Comparison of ENCODE assay signal across 17 cellular contexts in the genomic region with DNA sequence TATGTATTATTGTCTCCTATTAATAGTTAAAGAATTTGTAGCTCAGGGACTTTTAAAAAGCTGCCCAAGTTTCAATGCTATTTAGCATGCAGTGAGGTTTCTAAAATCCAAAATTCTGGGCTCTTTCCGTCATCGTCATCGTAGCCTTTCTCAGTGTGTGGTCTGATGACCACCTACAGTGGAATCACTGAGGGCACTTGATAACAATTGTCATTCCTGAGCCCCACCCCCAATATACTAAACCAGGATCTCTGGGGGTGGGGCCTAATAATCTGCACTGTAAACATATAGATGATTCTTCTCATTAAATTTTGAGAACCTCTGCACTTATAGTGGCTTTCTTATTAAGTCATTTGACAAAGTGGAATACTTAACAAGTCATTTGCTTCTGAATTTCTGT.
A peak's percentile ranks its signal among the peaks of the same experiment; 100 is the strongest.
DNase-seq lines count a peak whose midpoint lies in the region; ATAC-seq and TF ChIP-seq lines count a peak whose summit lies in the region.
"Had no signal": no experiment of that assay in that cellular context is flagged by ENCODE, and none has a peak within 500 bp of the region (broad histone marks: within the 10 kb centered on the region; RNA-seq: fewer than 3 reads in every experiment).

No MANE protein-coding gene starts in this region.

- H4K5ac ChIP-seq in mesendoderm (ENCODE audit: low read length), result no peak overlapping the region

- no peak for TF ChIP-seq CTCF in GM23338 (conservative IDR thresholded peaks at IDR 0.05; ENCODE audit: low read depth in 2 of 2)

- no peaks in the 10 kb centered on the region for H3K79me1 ChIP-seq in mesendoderm (ENCODE audit: low read length)

- WGBS in mesendoderm (ENCODE audit: extremely low coverage, insufficient coverage, low lambda C conversion rate), result no CpG with 5 or more reads among the region's 3 CpGs

- no peaks in the 10 kb centered on the region for H3K27me3 Mint-ChIP-seq in GM23338 (ENCODE audit: insufficient read depth, low read depth, poor library complexity)
- H3K27me3 Mint-ChIP-seq: CD4-positive, alpha-beta T cell had no signal

- no peak overlapping the region for H3K18ac ChIP-seq in mesendoderm (ENCODE audit: low read length)

- no peak overlapping the region for H2AK5ac ChIP-seq in mesendoderm (ENCODE audit: low read length)

- H3K4me1 ChIP-seq in GM23338 (ENCODE audit: insufficient read depth), result peaks cover 9% of the 10 kb centered on the region
- H3K4me1 ChIP-seq in SJSA1 (replicated peaks), result peaks cover 29% of the 10 kb centered on the region
- H3K4me1 ChIP-seq in mesendoderm (ENCODE audit: control insufficient read depth, low read depth, low read length), result no peaks in the 10 kb centered on the region
- H3K4me1 ChIP-seq: A549; BLaER1 treated with 17β-estradiol and CSF1 and Interleukin-3, amounts not matched to agents 10 nM and 100 nM; Caco-2 had no signal

- no peaks in the 10 kb centered on the region for H3K9me3 ChIP-seq in SJSA1 (replicated peaks)
- H3K9me3 ChIP-seq: A549; BLaER1 treated with 17β-estradiol and CSF1 and Interleukin-3, amounts not matched to agents 10 nM and 100 nM; Caco-2 had no signal

- DNase-seq in GM23338 (ENCODE audit: low spot score) (peak; percentile 30), SJSA1 (ENCODE audit: low read depth in 1 of 2, low spot score in 2 of 2) (peak; percentile 82 to 92), mesendoderm (peak; percentile 7)
- DNase-seq in activated T-cell treated with anti-CD3 and anti-CD28 coated beads, Interleukin-2, amount 50 U/mL, for 48 hours, result no peak
- DNase-seq: AML-193; Caco-2; Calu3; CD4-positive, alpha-beta T cell; CD8-positive, alpha-beta T cell; DMS79 treated with DMSO at 0.1 percent for 48 hours; GF-D8 had no signal

- H2BK120ac ChIP-seq in mesendoderm (ENCODE audit: low read depth, low read length), result no peak overlapping the region

- H3K27me3 ChIP-seq in GM23338 (ENCODE audit: insufficient read depth) (no peaks in the 10 kb centered on the region), SJSA1 (replicated peaks) (no peaks in the 10 kb centered on the region), mesendoderm (ENCODE audit: insufficient read depth, low read length, poor library complexity) (no peaks in the 10 kb centered on the region)
- H3K27me3 ChIP-seq: BLaER1 treated with 17β-estradiol and CSF1 and Interleukin-3, amounts not matched to agents 10 nM and 100 nM had no signal

- H3K27ac ChIP-seq in GM23338 (ENCODE audit: low read depth) (no peak overlapping the region), SJSA1 (peak overlapping the region; percentile 93), mesendoderm (ENCODE audit: low read depth, low read length) (no peak overlapping the region)
- H3K27ac ChIP-seq: 22Rv1; A549; BLaER1 treated with 17β-estradiol and CSF1 and Interleukin-3, amounts not matched to agents 10 nM and 100 nM; C4-2B had no signal

- no peak overlapping the region for H3K4me3 ChIP-seq in GM23338
- H3K4me3 ChIP-seq in SJSA1, result no peak overlapping the region
- H3K4me3 ChIP-seq in mesendoderm (ENCODE audit: low read length), result no peak overlapping the region
- H3K4me3 ChIP-seq: A549; BLaER1 treated with 17β-estradiol and CSF1 and Interleukin-3, amounts not matched to agents 10 nM and 100 nM had no signal

- ATAC-seq in GM23338 (no peak), HG03571 (IDR thresholded peaks at IDR 0.05; ENCODE audit: unreplicated experiment) (no peak)
- ATAC-seq: A549; CD8-positive, alpha-beta T cell had no signal

- H4K8ac ChIP-seq in mesendoderm (ENCODE audit: low read depth, low read length), result no peak overlapping the region

- no peak overlapping the region for H3K56ac ChIP-seq in mesendoderm (ENCODE audit: low read length)

- H2BK15ac ChIP-seq in mesendoderm (replicated peaks; ENCODE audit: low read depth), result no peak overlapping the region

- no peak overlapping the region for H2AFZ ChIP-seq in GM23338

- H3K36me3 ChIP-seq in GM23338 (ENCODE audit: insufficient read depth) (no peaks in the 10 kb centered on the region), SJSA1 (no peaks in the 10 kb centered on the region), mesendoderm (ENCODE audit: control insufficient read depth, insufficient read depth, low read length) (no peaks in the 10 kb centered on the region)
- H3K36me3 ChIP-seq: BLaER1 treated with 17β-estradiol and CSF1 and Interleukin-3, amounts not matched to agents 10 nM and 100 nM had no signal

- H3K9me2 ChIP-seq in GM23338 (ENCODE audit: insufficient read depth), result peaks cover 6% of the 10 kb centered on the region; the same call in 1 of the 2 replicates

- no peak overlapping the region for H3K23ac ChIP-seq in mesendoderm (ENCODE audit: low read length)

- H3K9ac ChIP-seq in mesendoderm (ENCODE audit: low read length), result no peak overlapping the region
- H3K9ac ChIP-seq: BLaER1 treated with 17β-estradiol and CSF1 and Interleukin-3, amounts not matched to agents 10 nM and 100 nM had no signal

- H3K9me3 Mint-ChIP-seq in GM23338, result no peaks in the 10 kb centered on the region
- H3K9me3 Mint-ChIP-seq: CD4-positive, alpha-beta T cell; CD8-positive, alpha-beta T cell had no signal

- H3K27ac Mint-ChIP-seq in GM23338, result no peak overlapping the region
- H3K27ac Mint-ChIP-seq: B cell; CD4-positive, alpha-beta T cell; CD8-positive, alpha-beta T cell had no signal

- H3K4ac ChIP-seq in mesendoderm (ENCODE audit: low read depth, low read length), result no peak overlapping the region

- H3K4me3 Mint-ChIP-seq in GM23338, result no peak overlapping the region
- H3K4me3 Mint-ChIP-seq: B cell; CD4-positive, alpha-beta T cell; CD8-positive, alpha-beta T cell had no signal

- H3K4me2 ChIP-seq in GM23338 (0 out of 2 replicates have a peak overlapping the region, but pooled peaks have one; percentile 12), mesendoderm (ENCODE audit: low read length) (no peak overlapping the region)
- H3K4me2 ChIP-seq: A549; BLaER1 treated with 17β-estradiol and CSF1 and Interleukin-3, amounts not matched to agents 10 nM and 100 nM had no signal

- H3K36me3 Mint-ChIP-seq in GM23338 (ENCODE audit: low read depth), result no peaks in the 10 kb centered on the region; the same call in 2 of the 3 replicates
- H3K36me3 Mint-ChIP-seq: CD8-positive, alpha-beta T cell had no signal

- no peak overlapping the region for H2BK5ac ChIP-seq in mesendoderm (ENCODE audit: low read length)

- no peaks in the 10 kb centered on the region for H3K79me2 ChIP-seq in GM23338 (replicated peaks; ENCODE audit: insufficient read depth)
- H3K79me2 ChIP-seq in mesendoderm (ENCODE audit: control insufficient read depth, insufficient read depth, low read length), result no peaks in the 10 kb centered on the region

- H3K4me1 Mint-ChIP-seq in GM23338, result peaks cover 7% of the 10 kb centered on the region; the same call in 2 of the 3 replicates
- H3K4me1 Mint-ChIP-seq: B cell had no signal

- H3F3A ChIP-seq in GM23338 (replicated peaks; ENCODE audit: low read depth), result no peaks in the 10 kb centered on the region

- H4K20me1 ChIP-seq in GM23338 (replicated peaks; ENCODE audit: insufficient read depth), result no peaks in the 10 kb centered on the region
- H4K20me1 ChIP-seq: BLaER1 treated with 17β-estradiol and CSF1 and Interleukin-3, amounts not matched to agents 10 nM and 100 nM had no signal

TF ChIP-seq in GM23338, 12 proteins besides CTCF, POLR2A, EP300 and RAD21:
- TF ChIP-seq POLR2AphosphoS5 (IDR thresholded peaks at IDR 0.05; ENCODE audit: low read depth) (no peak), CREB1 (CRISPR knock-in tag; IDR thresholded peaks at IDR 0.05; ENCODE audit: low read depth) (peak; percentile 21; the same call in 1 of the 2 replicates), ZNF114 (CRISPR knock-in tag; IDR thresholded peaks at IDR 0.05) (no peak)

Comparison
In these comparisons a context has a peak if more than half of its experiments do, and no peak if none do; other contexts are left out.
1. DNase-seq: peak in GM23338 (single experiment), SJSA1 (2 of 2) and mesendoderm (single experiment); none in activated T-cell treated with anti-CD3 and anti-CD28 coated beads, Interleukin-2, amount 50 U/mL, for 48 hours (0 of 2).